ENCODE assay signal across 10 cellular contexts in the genomic region with DNA sequence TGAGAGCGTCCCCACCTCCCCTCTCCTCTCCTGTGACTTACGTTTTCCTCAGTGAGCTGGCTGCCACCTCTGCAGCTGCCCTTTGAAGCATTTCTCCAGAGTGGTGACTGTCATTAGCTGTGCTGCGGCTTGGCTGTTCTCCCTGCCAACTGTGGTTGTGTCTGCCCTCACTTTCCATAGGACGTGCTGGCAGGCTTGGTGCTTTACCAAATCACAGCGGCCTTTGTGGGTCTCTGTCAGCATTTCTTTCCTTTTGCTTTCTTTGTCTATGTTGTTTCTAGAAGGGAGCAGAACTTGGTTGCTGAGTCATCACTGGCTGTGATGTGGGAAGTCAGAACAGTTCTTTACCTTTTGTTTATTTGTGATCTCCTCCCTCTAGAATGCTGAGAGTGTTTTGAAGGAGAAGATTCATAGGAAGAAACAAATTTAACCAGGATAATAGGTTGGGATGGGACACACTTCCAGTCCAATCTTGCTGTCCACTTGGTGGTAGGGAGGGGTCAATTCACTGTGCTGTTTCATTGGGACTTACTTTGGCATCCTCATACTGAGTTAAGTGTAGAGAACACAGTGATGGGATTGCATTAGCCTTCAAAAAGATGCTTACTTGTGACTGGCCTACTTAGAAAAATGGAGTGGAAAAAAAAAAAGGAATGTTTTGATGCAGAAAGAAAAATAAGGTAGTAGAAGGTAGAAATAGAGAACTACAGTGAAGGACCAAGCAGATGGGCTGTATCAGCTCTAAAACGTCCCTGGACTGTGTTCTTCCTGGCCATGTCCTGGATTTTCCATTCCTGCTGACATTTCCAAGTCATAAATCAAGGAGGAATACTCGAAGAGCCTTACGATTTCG.
DNase-seq lines count a peak whose midpoint lies in the region.
"Had no signal": no experiment of that assay in that cellular context is flagged by ENCODE, and none has a peak within 500 bp of the region (broad histone marks: within the 10 kb centered on the region; RNA-seq: fewer than 3 reads in every experiment).

No MANE protein-coding gene starts in this region.

- no peaks in the 10 kb centered on the region for H3K27me3 ChIP-seq in mesenchymal stem cell (ENCODE audit: control insufficient read depth in 1 of 2, insufficient read depth in 1 of 2, low read length in 2 of 2)
- H3K27me3 ChIP-seq in stomach smooth muscle (ENCODE audit: control insufficient read depth in 1 of 2, insufficient read depth in 2 of 2, low read length in 2 of 2), result no peaks in the 10 kb centered on the region

- H3K36me3 ChIP-seq in mesenchymal stem cell (ENCODE audit: control insufficient read depth in 1 of 2, insufficient read depth in 2 of 2, low read depth in 1 of 2, low read length in 2 of 2), result no peaks in the 10 kb centered on the region
- no peaks in the 10 kb centered on the region for H3K36me3 ChIP-seq in stomach smooth muscle (ENCODE audit: control insufficient read depth in 2 of 2, insufficient read depth in 2 of 2, low read length in 2 of 2)

- H3K23ac ChIP-seq in mesenchymal stem cell (ENCODE audit: low read length in 2 of 2), result no peak overlapping the region

- H3K27ac ChIP-seq in mesenchymal stem cell (ENCODE audit: low read length, poor library complexity, severe bottlenecking) (peak overlapping the region; percentile 1), stomach smooth muscle (ENCODE audit: low read length) (peak overlapping the region; percentile 37)
- H3K27ac ChIP-seq: 22Rv1 had no signal

- peak overlapping the region; percentile 39 for H2AFZ ChIP-seq in mesenchymal stem cell (ENCODE audit: low read depth, low read length)

- H3K4ac ChIP-seq in mesenchymal stem cell (ENCODE audit: low read depth in 1 of 2, low read length in 2 of 2), result peak overlapping the region; percentile 3 to 90

- H3K4me1 ChIP-seq in mesenchymal stem cell (ENCODE audit: control insufficient read depth, insufficient read depth, low read depth, low read length) (peaks cover 5% of the 10 kb centered on the region), stomach smooth muscle (ENCODE audit: control insufficient read depth, insufficient read depth, low read length) (peaks cover 36% of the 10 kb centered on the region)

- H2AK5ac ChIP-seq in mesenchymal stem cell (ENCODE audit: low read length, severe bottlenecking), result peak overlapping the region; percentile 90

- peak overlapping the region; percentile 64 to 65 for H3K18ac ChIP-seq in mesenchymal stem cell (ENCODE audit: low read depth in 1 of 2, low read length in 2 of 2)

- DNase-seq in DMS 273 (lab: John Stamatoyannopoulos, UW; ENCODE audit: unreplicated experiment), result peak; percentile 40
- no peak for DNase-seq in DMS 273 treated with DMSO at 0.1 percent for 48 hours (lab: John Stamatoyannopoulos, UW)
- peak; percentile 63 for DNase-seq in amniotic epithelial cell (ENCODE audit: low read depth)
- peak; percentile 77 for DNase-seq in mesenchymal stem cell
- no peak for DNase-seq in 8988T
- no peak for DNase-seq in CD1c-positive myeloid dendritic cell (ENCODE audit: extremely low spot score)
- DNase-seq in germinal center (ENCODE audit: low spot score), result no peak
- DNase-seq: effector CD4-positive, alpha-beta T cell had no signal

- WGBS in mesenchymal stem cell, result 39% methylated on average over 9 of the region's 9 CpGs

- H3K4me3 ChIP-seq in mesenchymal stem cell (ENCODE audit: insufficient read depth in 1 of 2, low read depth in 1 of 2, low read length in 2 of 2) (no peak overlapping the region), stomach smooth muscle (ENCODE audit: low read length in 2 of 2) (peak overlapping the region; percentile 12 to 59)

- peak overlapping the region in 1 of 2 experiments; percentile 19 for H3K14ac ChIP-seq in mesenchymal stem cell (ENCODE audit: low read length in 2 of 2)

- H3K4me2 ChIP-seq in mesenchymal stem cell (ENCODE audit: low read length, poor library complexity, severe bottlenecking), result no peak overlapping the region

- peak overlapping the region; percentile 30 for H4K8ac ChIP-seq in mesenchymal stem cell (ENCODE audit: low read length)

- no peak overlapping the region for H2BK15ac ChIP-seq in mesenchymal stem cell (ENCODE audit: low read depth, poor library complexity, severe bottlenecking)

- no peak overlapping the region for H2BK5ac ChIP-seq in mesenchymal stem cell (ENCODE audit: low read depth, low read length, poor library complexity, severe bottlenecking)

- peak overlapping the region; percentile 59 for H4K91ac ChIP-seq in mesenchymal stem cell (ENCODE audit: low read length)

- H2BK12ac ChIP-seq in mesenchymal stem cell (ENCODE audit: low read length in 2 of 2), result peak overlapping the region; percentile 24 to 65

- H3K79me1 ChIP-seq in mesenchymal stem cell (replicated peaks; ENCODE audit: low read length, poor library complexity, severe bottlenecking), result no peaks in the 10 kb centered on the region

- H3K9ac ChIP-seq in mesenchymal stem cell (ENCODE audit: low read length) (peak overlapping the region; percentile 59), stomach smooth muscle (ENCODE audit: low read length in 2 of 2) (peak overlapping the region in 1 of 2 donors; percentile 52)

- H3K9me3 ChIP-seq in mesenchymal stem cell (ENCODE audit: control insufficient read depth, low read length) (no peaks in the 10 kb centered on the region), stomach smooth muscle (ENCODE audit: control insufficient read depth in 2 of 2, low read length in 2 of 2) (no peaks in the 10 kb centered on the region)

- no peak overlapping the region for H2BK120ac ChIP-seq in mesenchymal stem cell (ENCODE audit: low read depth, low read length)

Comparison
In these comparisons a context has a peak if more than half of its experiments do, and no peak if none do; other contexts are left out.
1. DNase-seq: peak in DMS 273 (single experiment), amniotic epithelial cell (single experiment) and mesenchymal stem cell (single experiment); none in DMS 273 treated with DMSO at 0.1 percent for 48 hours (single experiment), 8988T (single experiment), CD1c-positive myeloid dendritic cell (single experiment) and germinal center (single experiment).
2. H3K4me3 ChIP-seq: peak in stomach smooth muscle (2 of 2); none in mesenchymal stem cell (0 of 2).